Comparison of ENCODE assay signal across 8 cellular contexts in genomic region chr22:19178659-19179471, GRCh38. TPM values are rescaled to one million over a fixed set of nuclear protein-coding genes. Genes with fewer than 3 reads are reported as not detected.
A peak's percentile ranks its signal among the peaks of the same experiment; 100 is the strongest.
DNase-seq lines count a peak whose midpoint lies in the region; ATAC-seq and TF ChIP-seq lines count a peak whose summit lies in the region.

Gene SLC25A1 (minus strand): TSS chr22:19178736. CDS start chr22:19178673, 63 bp downstream.

- peaks cover 0 to 18% of the 10 kb centered on the region in 2 donors for H3K4me1 Mint-ChIP-seq in natural killer cell treated with Interleukin-12 subunit alpha and Interleukin-12 subunit beta and Interleukin-15 and Interleukin-18, amount 100 ng/mL, for 72 hours (ENCODE audit: low read depth in 2 of 2)

- CTCF ChIA-PET in RWPE1 (lab: Yijun Ruan, JAX), result interaction anchor here (0.5 to 0.6 kb wide), 3 partner anchors 13 to 545 kb away, joined by 3 read pairs; no protein-coding TSS in a partner anchor

- POLR2A ChIA-PET in RWPE1 (lab: Yijun Ruan, JAX; ENCODE audit: low non-redundant PET), result interaction anchor here (0.6 to 0.9 kb wide), 2 partner anchors 253 to 1022 kb away, joined by 3 to 9 read pairs; partner anchors contain the start of gene HIRA

- ATAC-seq in GM21723 (IDR thresholded peaks at IDR 0.05; ENCODE audit: unreplicated experiment), result peak; percentile 55
- ATAC-seq in natural killer cell treated with Interleukin-12 subunit alpha and Interleukin-12 subunit beta and Interleukin-15 and Interleukin-18, amount 100 ng/mL, for 72 hours, result peak; percentile 92 to 95

- peak within 1 kb of the TSS; percentile 96 for H3K27ac ChIP-seq in RWPE1

- H3K27me3 Mint-ChIP-seq in natural killer cell treated with Interleukin-12 subunit alpha and Interleukin-12 subunit beta and Interleukin-15 and Interleukin-18, amount 100 ng/mL, for 72 hours, result peaks cover 0 to 5% of the 10 kb centered on the region in 2 donors

- H3K27ac Mint-ChIP-seq in natural killer cell treated with Interleukin-12 subunit alpha and Interleukin-12 subunit beta and Interleukin-15 and Interleukin-18, amount 100 ng/mL, for 72 hours, result no peak within 1 kb of the TSS

- H3K4me3 ChIP-seq in fibroblast of pulmonary artery (replicated peaks; ENCODE audit: low read depth, low read length), result peak within 1 kb of the TSS; percentile 66

- peak within 1 kb of the TSS; percentile 88 for H3K4me3 Mint-ChIP-seq in natural killer cell treated with Interleukin-12 subunit alpha and Interleukin-12 subunit beta and Interleukin-15 and Interleukin-18, amount 100 ng/mL, for 72 hours

- TF ChIP-seq CTCF in RWPE1 (conservative IDR thresholded peaks at IDR 0.05; ENCODE audit: low read depth) (no peak), fibroblast of pulmonary artery (IDR thresholded peaks at IDR 0.05; ENCODE audit: low read length, missing control alignments) (no peak)

- H3K36me3 Mint-ChIP-seq in natural killer cell treated with Interleukin-12 subunit alpha and Interleukin-12 subunit beta and Interleukin-15 and Interleukin-18, amount 100 ng/mL, for 72 hours, result no peaks in the 10 kb centered on the region

- no peaks in the 10 kb centered on the region for H3K9me3 Mint-ChIP-seq in natural killer cell treated with Interleukin-12 subunit alpha and Interleukin-12 subunit beta and Interleukin-15 and Interleukin-18, amount 100 ng/mL, for 72 hours

- DNase-seq in DMS79 (lab: John Stamatoyannopoulos, UW) (peak; percentile 15), KG1 (lab: John Stamatoyannopoulos, UW) (peak; percentile 71), RWPE1 (ENCODE audit: low spot score) (peak; percentile 81), fibroblast of pulmonary artery (ENCODE audit: low read depth) (peak; percentile 85)
- DNase-seq in activated T-helper 9 cell treated with anti-CD3 and anti-CD28 coated beads, Interleukin-2, amount 50 U/mL, for 16 hours (ENCODE audit: low read depth), result peak; percentile 80
- peak; percentile 94 for DNase-seq in natural killer cell treated with Interleukin-12 subunit alpha and Interleukin-12 subunit beta and Interleukin-15 and Interleukin-18, amount 100 ng/mL, for 72 hours (ENCODE audit: low spot score)
- DNase-seq in stimulated activated naive CD4-positive, alpha-beta T cell treated with Interleukin-2 at 50 U/mL for 16 hours (lab: John Stamatoyannopoulos, UW), result peak; percentile 81

RNA-seq across cellular contexts. Expression of gene SLC25A1, which starts in this region (rescaled TPM):
- 10 to 100 TPM; 44.5 to 44.7 TPM for total RNA-seq in natural killer cell treated with Interleukin-12 subunit alpha and Interleukin-12 subunit beta and Interleukin-15 and Interleukin-18, amount 100 ng/mL, for 72 hours

Comparison
In these comparisons a context has a peak if more than half of its experiments do, and no peak if none do; other contexts are left out.
1. Peak in every context shown above with its lines: DNase-seq, ATAC-seq, H3K4me3 ChIP-seq and H3K27ac ChIP-seq.
2. DNase-seq: peak in every context shown above with its lines; median percentile 94 in natural killer cell treated with Interleukin-12 subunit alpha and Interleukin-12 subunit beta and Interleukin-15 and Interleukin-18, amount 100 ng/mL, for 72 hours; 85 in fibroblast of pulmonary artery; 81 in RWPE1; 81 in stimulated activated naive CD4-positive, alpha-beta T cell treated with Interleukin-2 at 50 U/mL for 16 hours; 80 in activated T-helper 9 cell treated with anti-CD3 and anti-CD28 coated beads, Interleukin-2, amount 50 U/mL, for 16 hours; 71 in KG1; 15 in DMS79.